In the genomic region with DNA sequence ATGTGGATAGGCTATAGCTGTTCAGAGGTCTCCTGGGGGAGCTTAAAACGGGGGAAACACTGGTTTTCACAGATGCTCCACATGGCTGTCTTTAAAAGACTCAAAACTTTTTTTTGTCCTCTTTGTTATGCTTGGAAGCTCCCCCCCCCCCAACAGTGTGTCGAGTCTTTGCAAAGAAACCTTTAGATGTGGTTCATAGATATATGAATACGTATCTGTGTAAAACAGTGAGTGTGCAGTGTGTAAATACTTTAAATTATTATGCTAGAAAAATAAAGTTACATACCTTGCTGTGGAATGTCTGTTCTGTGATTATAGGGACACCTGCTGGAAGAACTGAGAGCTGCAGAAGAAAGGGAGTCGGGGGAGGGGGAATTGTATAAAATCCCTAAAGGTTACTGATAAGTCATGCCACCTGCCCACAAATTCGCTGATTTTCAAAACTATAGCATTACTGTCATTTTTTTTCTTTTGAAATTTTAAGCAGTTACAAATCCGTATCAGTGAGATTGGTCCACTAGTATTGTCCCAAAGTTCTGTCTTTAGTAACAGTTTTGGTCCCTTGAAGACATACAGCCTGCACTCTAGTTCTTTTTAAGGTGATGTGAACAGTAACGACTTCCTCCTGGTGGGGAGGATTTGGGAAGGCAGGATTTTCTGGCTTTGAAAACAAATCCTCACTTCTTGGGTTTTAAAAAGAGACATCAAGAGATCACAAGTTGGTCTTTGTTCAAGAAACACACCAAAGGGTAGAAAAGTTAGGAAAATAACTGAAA, we compare ENCODE assay signal across 8 cellular contexts. TPM values are rescaled to one million over a fixed set of nuclear protein-coding genes. Genes with fewer than 3 reads are reported as not detected.
DNase-seq lines count a peak whose midpoint lies in the region; ATAC-seq and TF ChIP-seq lines count a peak whose summit lies in the region.

No MANE protein-coding gene starts in this region.

- peaks cover 6% of the 10 kb centered on the region for H3K27me3 Mint-ChIP-seq in activated T-helper 1 cell treated with anti-CD3 and anti-CD28 coated beads, Interleukin-12 subunit alpha, Interleukin-12 subunit beta, Interleukin-2, Interleukin-4 antibody, amounts not matched to agents 30 ng/mL and 10 ng/mL and 1 ng/mL, durations not matched to agents 14 hours and 24 hours and 36 hours (ENCODE audit: insufficient read depth)

- no peak overlapping the region for H3K9ac ChIP-seq in rectal smooth muscle tissue (ENCODE audit: low read length)

- no peaks in the 10 kb centered on the region for H3K36me3 Mint-ChIP-seq in activated T-helper 1 cell treated with anti-CD3 and anti-CD28 coated beads, Interleukin-12 subunit alpha, Interleukin-12 subunit beta, Interleukin-2, Interleukin-4 antibody, amounts not matched to agents 30 ng/mL and 10 ng/mL and 1 ng/mL, durations not matched to agents 14 hours and 24 hours and 36 hours (ENCODE audit: low read depth)

- H3K27ac Mint-ChIP-seq in activated T-helper 1 cell treated with anti-CD3 and anti-CD28 coated beads, Interleukin-12 subunit alpha, Interleukin-12 subunit beta, Interleukin-2, Interleukin-4 antibody, amounts not matched to agents 30 ng/mL and 10 ng/mL and 1 ng/mL, durations not matched to agents 14 hours and 24 hours and 36 hours = no peak overlapping the region

- H3K27ac ChIP-seq in C4-2B = no peak overlapping the region
- peak overlapping the region; percentile 42 to 62 (median 48) for H3K27ac ChIP-seq in gastroesophageal sphincter
- peak overlapping the region; percentile 14 for H3K27ac ChIP-seq in rectal smooth muscle tissue (ENCODE audit: low read depth, low read length)

- no peaks in the 10 kb centered on the region for H3K4me1 Mint-ChIP-seq in activated T-helper 1 cell treated with anti-CD3 and anti-CD28 coated beads, Interleukin-12 subunit alpha, Interleukin-12 subunit beta, Interleukin-2, Interleukin-4 antibody, amounts not matched to agents 30 ng/mL and 10 ng/mL and 1 ng/mL, durations not matched to agents 14 hours and 24 hours and 36 hours (ENCODE audit: low read depth)

- 7 to 9% methylated on average over 5 to 7 of the region's 7 CpGs for WGBS in gastroesophageal sphincter (ENCODE audit: low coverage in 1 of 2), 2 donors

- no peaks in the 10 kb centered on the region for H3K9me3 Mint-ChIP-seq in activated T-helper 1 cell treated with anti-CD3 and anti-CD28 coated beads, Interleukin-12 subunit alpha, Interleukin-12 subunit beta, Interleukin-2, Interleukin-4 antibody, amounts not matched to agents 30 ng/mL and 10 ng/mL and 1 ng/mL, durations not matched to agents 14 hours and 24 hours and 36 hours

- intact Hi-C loops in activated T-helper 1 cell treated with anti-CD3 and anti-CD28 coated beads, Interleukin-12 subunit alpha, Interleukin-12 subunit beta, Interleukin-2, Interleukin-4 antibody, amounts not matched to agents 30 ng/mL and 10 ng/mL and 1 ng/mL, durations not matched to agents 14 hours and 24 hours and 36 hours (cut with micrococcal nuclease) = loop anchor here (1.0 kb wide), 2 partner anchors 28 to 1565 kb away; no protein-coding TSS in a partner anchor

- H3K4me1 ChIP-seq in gastroesophageal sphincter (peaks cover 2 to 56% (median 8%) of the 10 kb centered on the region in 3 donors), rectal smooth muscle tissue (ENCODE audit: control insufficient read depth, insufficient read depth, low read length) (peaks cover 2% of the 10 kb centered on the region)

- H3K27me3 ChIP-seq in gastroesophageal sphincter (no peaks in the 10 kb centered on the region), rectal smooth muscle tissue (ENCODE audit: control insufficient read depth, insufficient read depth, low read length) (no peaks in the 10 kb centered on the region)

- no peak overlapping the region for H3K4me3 ChIP-seq in gastroesophageal sphincter
- no peak overlapping the region for H3K4me3 ChIP-seq in rectal smooth muscle tissue (ENCODE audit: low read length)

- no peak for TF ChIP-seq EP300 in gastroesophageal sphincter (IDR thresholded peaks at IDR 0.05)

- ATAC-seq in GM18508 (IDR thresholded peaks at IDR 0.05; ENCODE audit: insufficient read depth, unreplicated experiment) (peak; percentile 55), HG03025 (IDR thresholded peaks at IDR 0.05; ENCODE audit: low FRiP score, unreplicated experiment) (peak; percentile 69), gastroesophageal sphincter (peak; percentile 55)

- no peaks in the 10 kb centered on the region for H3K9me3 ChIP-seq in gastroesophageal sphincter

- H3K36me3 ChIP-seq in gastroesophageal sphincter = peaks cover 0 to 30% of the 10 kb centered on the region in 2 donors
- H3K36me3 ChIP-seq in rectal smooth muscle tissue (ENCODE audit: control insufficient read depth, insufficient read depth, low read length) = peaks cover 6% of the 10 kb centered on the region

- TF ChIP-seq CTCF in C4-2B (conservative IDR thresholded peaks at IDR 0.05) (peak; percentile 91), gastroesophageal sphincter (IDR thresholded peaks at IDR 0.05) (peak; percentile 69 to 81 (median 78))

- no peak for TF ChIP-seq POLR2A in gastroesophageal sphincter (IDR thresholded peaks at IDR 0.05)

- DNase-seq in NCI-H69 (lab: John Stamatoyannopoulos, UW) = peak; percentile 67
- DNase-seq in activated T-helper 1 cell treated with anti-CD3 and anti-CD28 coated beads, Interleukin-12 subunit alpha, Interleukin-12 subunit beta, Interleukin-2, Interleukin-4 antibody, amounts not matched to agents 30 ng/mL and 10 ng/mL and 1 ng/mL, durations not matched to agents 14 hours and 24 hours and 36 hours (ENCODE audit: low spot score) = peak; percentile 8
- no peak for DNase-seq in NK-92 treated with Interleukin-12 subunit alpha and Interleukin-12 subunit beta, amount 100 ng/mL, for 24 hours (lab: John Stamatoyannopoulos, UW)

- no peak overlapping the region for H3K4me3 Mint-ChIP-seq in activated T-helper 1 cell treated with anti-CD3 and anti-CD28 coated beads, Interleukin-12 subunit alpha, Interleukin-12 subunit beta, Interleukin-2, Interleukin-4 antibody, amounts not matched to agents 30 ng/mL and 10 ng/mL and 1 ng/mL, durations not matched to agents 14 hours and 24 hours and 36 hours

RNA-seq across cellular contexts. Expression of a gene that starts 22.9 kb away (rescaled TPM):
- 0.29 and 0.39 TPM in 2 replicates for total RNA-seq in activated T-helper 1 cell treated with anti-CD3 and anti-CD28 coated beads, Interleukin-12 subunit alpha, Interleukin-12 subunit beta, Interleukin-2, Interleukin-4 antibody, amounts not matched to agents 30 ng/mL and 10 ng/mL and 1 ng/mL, durations not matched to agents 14 hours and 24 hours and 36 hours
- total RNA-seq in gastroesophageal sphincter = 100 to 1,000 TPM in 3 of 4 donors, 10 to 100 TPM in 1; 37.3 to 248 (median 174) TPM

Comparison
In these comparisons a context has a peak if more than half of its experiments do, and no peak if none do; other contexts are left out.
1. RNA of a gene that starts 22.9 kb away (total RNA-seq): 37.3 to 248 TPM in gastroesophageal sphincter; 0.29 to 0.39 TPM in activated T-helper 1 cell treated with anti-CD3 and anti-CD28 coated beads, Interleukin-12 subunit alpha, Interleukin-12 subunit beta, Interleukin-2, Interleukin-4 antibody, amounts not matched to agents 30 ng/mL and 10 ng/mL and 1 ng/mL, durations not matched to agents 14 hours and 24 hours and 36 hours; every median in the first group is over 10 times any median in the second.
2. Peak in every context shown above with its lines, with median percentiles within 50 percentile points of each other: ATAC-seq.